18 cellular contexts compared by ENCODE assay signal in genomic region chr5:14749579-14750091, GRCh38.
DNase-seq lines count a peak whose midpoint lies in the region; ATAC-seq, FAIRE-seq and TF ChIP-seq lines count a peak whose summit lies in the region.
"Had no signal": no experiment of that assay in that cellular context is flagged by ENCODE, and none has a peak within 500 bp of the region (broad histone marks: within the 10 kb centered on the region; RNA-seq: fewer than 3 reads in every experiment).

No MANE protein-coding gene starts in this region.

- intact Hi-C loops in PC-3 (cut with micrococcal nuclease) (loop anchor here (10.0 kb wide), 1 partner anchor 55 kb away; no protein-coding TSS in a partner anchor), psoas muscle (cut with DNase I) (loop anchor here in 1 of 2 donors (10.0 kb wide), 1 partner anchor 115 kb away; no protein-coding TSS in a partner anchor)
- intact Hi-C loops in activated CD4-positive, alpha-beta T cell treated with anti-CD3 and anti-CD28 coated beads for 36 hours (cut with DNase I, micrococcal nuclease), result no loop called here

- TF ChIP-seq CTCF in PC-3 (conservative IDR thresholded peaks at IDR 0.05; ENCODE audit: low read depth, low read length) (no peak), astrocyte (IDR thresholded peaks at IDR 0.05; ENCODE audit: insufficient read depth, low read depth, low read length) (no peak), psoas muscle (IDR thresholded peaks at IDR 0.05) (no peak)

- no peaks in the 10 kb centered on the region for H3K9me2 ChIP-seq in PC-3 (replicated peaks; ENCODE audit: low read length)

- no peak overlapping the region for H3K4me3 Mint-ChIP-seq in activated T-cell treated with anti-CD3 and anti-CD28 coated beads, Interleukin-2, amount 50 U/mL, for 24 hours
- H3K4me3 Mint-ChIP-seq in astrocyte (ENCODE audit: unreplicated experiment), result no peak overlapping the region
- H3K4me3 Mint-ChIP-seq in activated CD4-positive, alpha-beta T cell treated with anti-CD3 and anti-CD28 coated beads for 36 hours, result no peak overlapping the region
- H3K4me3 Mint-ChIP-seq: CD14-positive monocyte had no signal

- 78 to 80% (median 79%) methylated on average over 4 of the region's 4 CpGs for WGBS in psoas muscle, 3 donors

- H3K9me3 ChIP-seq in PC-3 (ENCODE audit: low read length) (no peaks in the 10 kb centered on the region), astrocyte (ENCODE audit: insufficient read depth, low read depth, low read length) (no peaks in the 10 kb centered on the region), psoas muscle (no peaks in the 10 kb centered on the region)

- no peaks in the 10 kb centered on the region for H3K9me3 Mint-ChIP-seq in activated T-cell treated with anti-CD3 and anti-CD28 coated beads, Interleukin-2, amount 50 U/mL, for 24 hours
- no peaks in the 10 kb centered on the region for H3K9me3 Mint-ChIP-seq in astrocyte (ENCODE audit: unreplicated experiment)
- no peaks in the 10 kb centered on the region for H3K9me3 Mint-ChIP-seq in activated CD4-positive, alpha-beta T cell treated with anti-CD3 and anti-CD28 coated beads for 36 hours (ENCODE audit: low read depth)

- peak overlapping the region; percentile 13 for H3K27ac Mint-ChIP-seq in activated T-cell treated with anti-CD3 and anti-CD28 coated beads, Interleukin-2, amount 50 U/mL, for 24 hours
- H3K27ac Mint-ChIP-seq in astrocyte (ENCODE audit: unreplicated experiment), result no peak overlapping the region
- no peak overlapping the region for H3K27ac Mint-ChIP-seq in activated CD4-positive, alpha-beta T cell treated with anti-CD3 and anti-CD28 coated beads for 36 hours
- H3K27ac Mint-ChIP-seq: CD14-positive monocyte had no signal

- peaks cover 11% of the 10 kb centered on the region; the same call in 1 of the 2 replicates for H3K27me3 ChIP-seq in PC-3 (ENCODE audit: low read length)
- H3K27me3 ChIP-seq in astrocyte (ENCODE audit: insufficient read depth, low read length), result no peaks in the 10 kb centered on the region
- H3K27me3 ChIP-seq in psoas muscle (ENCODE audit: insufficient read depth in 3 of 3, low read length in 2 of 3), result no peaks in the 10 kb centered on the region

- POLR2A ChIA-PET in PC-3 (lab: Charles Lee; ENCODE audit: unreplicated experiment), result no interaction called here
- POLR2A ChIA-PET in activated CD4-positive, alpha-beta T cell treated with anti-CD3 and anti-CD28 coated beads for 36 hours (lab: Charles Lee), result no interaction called here

- no peaks in the 10 kb centered on the region for H3F3A ChIP-seq in PC-3 (ENCODE audit: low read length, unreplicated experiment)

- H3K4me2 ChIP-seq in PC-3 (ENCODE audit: low read length) (0 out of 2 replicates have a peak overlapping the region, but pooled peaks have one; percentile 5), astrocyte (ENCODE audit: low read length) (no peak overlapping the region)

- H4K20me1 ChIP-seq in PC-3 (ENCODE audit: low read length) (no peaks in the 10 kb centered on the region), astrocyte (ENCODE audit: insufficient read depth, low read length) (no peaks in the 10 kb centered on the region)

- BruUV-seq in PC-3 (replicated peaks; lab: Mats Ljungman, UMichigan), result no TSS peak

- no peaks in the 10 kb centered on the region for H3K36me3 ChIP-seq in PC-3 (ENCODE audit: low read depth, low read length)
- H3K36me3 ChIP-seq in astrocyte (ENCODE audit: insufficient read depth, low read length), result no peaks in the 10 kb centered on the region
- peaks cover 0 to 26% of the 10 kb centered on the region in 2 donors for H3K36me3 ChIP-seq in psoas muscle (ENCODE audit: insufficient read depth in 1 of 2, low read depth in 1 of 2)

- FAIRE-seq in astrocyte (lab: Jason Lieb, UNC), result no peak

- H2AFZ ChIP-seq in PC-3 (ENCODE audit: low read length) (no peak overlapping the region), astrocyte (ENCODE audit: low read depth, low read length) (no peak overlapping the region)

- H3K4me1 ChIP-seq in PC-3 (ENCODE audit: insufficient read depth, low read length) (peaks cover 17% of the 10 kb centered on the region), astrocyte (ENCODE audit: insufficient read depth, low read length) (no peaks in the 10 kb centered on the region), psoas muscle (peaks cover 43% of the 10 kb centered on the region)

- H3K79me2 ChIP-seq in PC-3 (ENCODE audit: low read length), result no peaks in the 10 kb centered on the region
- H3K79me2 ChIP-seq in astrocyte (ENCODE audit: insufficient read depth, low read length), result no peaks in the 10 kb centered on the region

- no peak for DNase-seq in activated T-cell treated with anti-CD3 and anti-CD28 coated beads, Interleukin-2, amount 50 U/mL, for 24 hours
- no peak for DNase-seq in activated T-cell treated with anti-CD3 and anti-CD28 coated beads, Interleukin-2, amount 50 U/mL, for 48 hours
- DNase-seq in PC-3, result peak; percentile 73
- peak; percentile 68 for DNase-seq in astrocyte (ENCODE audit: low read depth)
- DNase-seq in psoas muscle, result no peak
- DNase-seq in CD1c-positive myeloid dendritic cell (ENCODE audit: extremely low spot score), result no peak
- no peak for DNase-seq in activated CD4-positive, alpha-beta T cell treated with anti-CD3 and anti-CD28 coated beads for 36 hours
- DNase-seq: COR-L47, GF-D8, NCI-H1105 treated with DMSO at 0.1 percent for 48 hours, NCI-H1694, NCI-H524, NCI-H82, OCI-M1 had no signal

- peaks cover 23% of the 10 kb centered on the region for H3K4me1 Mint-ChIP-seq in activated T-cell treated with anti-CD3 and anti-CD28 coated beads, Interleukin-2, amount 50 U/mL, for 24 hours (ENCODE audit: low read depth)
- H3K4me1 Mint-ChIP-seq in astrocyte (ENCODE audit: low read depth, unreplicated experiment), result peaks cover 2% of the 10 kb centered on the region
- peaks cover 6% of the 10 kb centered on the region for H3K4me1 Mint-ChIP-seq in activated CD4-positive, alpha-beta T cell treated with anti-CD3 and anti-CD28 coated beads for 36 hours

- CTCF ChIA-PET in PC-3 (lab: Charles Lee), result no interaction called here
- CTCF ChIA-PET in activated CD4-positive, alpha-beta T cell treated with anti-CD3 and anti-CD28 coated beads for 36 hours (lab: Charles Lee), result interaction anchor here (1.0 to 1.4 kb wide), 2 partner anchors 22 to 23 kb away, joined by 3 read pairs; no protein-coding TSS in a partner anchor

- H3K27ac ChIP-seq in PC-3 (ENCODE audit: low read length) (peak overlapping the region; percentile 13), astrocyte (ENCODE audit: low read depth, low read length) (no peak overlapping the region), psoas muscle (peak overlapping the region; percentile 14)
- H3K27ac ChIP-seq: 22Rv1 had no signal

- H3K4me3 ChIP-seq in PC-3 (ENCODE audit: low read length) (no peak overlapping the region), astrocyte (ENCODE audit: insufficient read depth, low read depth, low read length) (no peak overlapping the region), psoas muscle (no peak overlapping the region)

- H3K27me3 Mint-ChIP-seq in activated T-cell treated with anti-CD3 and anti-CD28 coated beads, Interleukin-2, amount 50 U/mL, for 24 hours, result no peaks in the 10 kb centered on the region
- H3K27me3 Mint-ChIP-seq in astrocyte (ENCODE audit: low read depth, unreplicated experiment), result peaks cover 2% of the 10 kb centered on the region
- H3K27me3 Mint-ChIP-seq in activated CD4-positive, alpha-beta T cell treated with anti-CD3 and anti-CD28 coated beads for 36 hours, result no peaks in the 10 kb centered on the region

- H3K9ac ChIP-seq in PC-3 (ENCODE audit: low read length) (no peak overlapping the region), astrocyte (ENCODE audit: low read length) (no peak overlapping the region)

- H3K36me3 Mint-ChIP-seq in activated T-cell treated with anti-CD3 and anti-CD28 coated beads, Interleukin-2, amount 50 U/mL, for 24 hours (ENCODE audit: low read depth), result peaks cover 91% of the 10 kb centered on the region
- H3K36me3 Mint-ChIP-seq in astrocyte (ENCODE audit: low read depth, unreplicated experiment), result peaks cover 2% of the 10 kb centered on the region
- H3K36me3 Mint-ChIP-seq in activated CD4-positive, alpha-beta T cell treated with anti-CD3 and anti-CD28 coated beads for 36 hours (ENCODE audit: low read depth), result peaks cover 36% of the 10 kb centered on the region

- ATAC-seq in PC-3, result peak; percentile 56
- ATAC-seq in psoas muscle, result no peak
- no peak for ATAC-seq in activated CD4-positive, alpha-beta T cell treated with anti-CD3 and anti-CD28 coated beads for 36 hours
- ATAC-seq in HG02763 (IDR thresholded peaks at IDR 0.05; ENCODE audit: unreplicated experiment), result no peak
- ATAC-seq: HCT116 had no signal

Comparison
In these comparisons a context has a peak if more than half of its experiments do, and no peak if none do; other contexts are left out.
1. DNase-seq: peak in PC-3 (single experiment) and astrocyte (single experiment); none in activated T-cell treated with anti-CD3 and anti-CD28 coated beads, Interleukin-2, amount 50 U/mL, for 24 hours (single experiment), activated T-cell treated with anti-CD3 and anti-CD28 coated beads, Interleukin-2, amount 50 U/mL, for 48 hours (0 of 2), psoas muscle (0 of 2), CD1c-positive myeloid dendritic cell (single experiment) and activated CD4-positive, alpha-beta T cell treated with anti-CD3 and anti-CD28 coated beads for 36 hours (single experiment).